7 cellular contexts compared by ENCODE assay signal in genomic region chr3:136083636-136084382, GRCh38.
DNase-seq lines count a peak whose midpoint lies in the region; ATAC-seq and TF ChIP-seq lines count a peak whose summit lies in the region.
"Not testable (repeated sequence)": the region's sequence is repeated elsewhere in the genome, so short reads cannot be mapped to it uniquely, and the experiment has no call there.

No MANE protein-coding gene starts in this region.

- WGBS in transverse colon (ENCODE audit: low coverage in 1 of 2), 2 donors: 71 to 93% methylated on average over 1 to 4 of the region's 4 CpGs

- H3K36me3 ChIP-seq in HEK293 (ENCODE audit: control insufficient read depth in 2 of 2, insufficient read depth in 1 of 2, low read length in 2 of 2): peaks cover 0 to 21% of the 10 kb centered on the region in 2 experiments; a peak in 1 of 3 replicates
- not testable (repeated sequence) for H3K36me3 ChIP-seq in colonic mucosa
- peaks cover 79% of the 10 kb centered on the region for H3K36me3 ChIP-seq in left ventricle myocardium inferior
- H3K36me3 ChIP-seq in transverse colon: peaks cover 0 to 14% (median 0%) of the 10 kb centered on the region in 4 donors

- H3K4me3 ChIP-seq in HEK293 (ENCODE audit: low read depth, low read length); colonic mucosa; left ventricle myocardium inferior; transverse colon: not testable (repeated sequence)

- intact Hi-C loops in colonic mucosa (cut with DNase I); left ventricle myocardium inferior (cut with micrococcal nuclease); transverse colon (cut with DNase I; ENCODE audit: low total_unique reads): not testable (repeated sequence)
- intact Hi-C loops in left colon (cut with DNase I, micrococcal nuclease): loop anchor here in 1 of 2 donors (10.0 kb wide), 1 partner anchor 171 kb away; the partner anchor contains the start of gene PCCB

- in situ Hi-C loops in transverse colon (cut with MboI; ENCODE audit: low pct_ligation_motif_present in 1 of 4, low pct_unique_long_range_greater_than_20kb in 1 of 4, low sequenced_read_pairs in 3 of 4): loop anchor here (10.0 to 25.0 kb wide), 5 partner anchors 171 to 928 kb away; partner anchors contain the start of gene PCCB (in 4 of the 4)

- TF ChIP-seq EP300 in transverse colon (IDR thresholded peaks at IDR 0.05; ENCODE audit: low read depth): not testable (repeated sequence)

- not testable (repeated sequence) for H3K9me3 ChIP-seq in HEK293 (ENCODE audit: control insufficient read depth, insufficient read depth, low read depth, low read length); colonic mucosa; left ventricle myocardium inferior (replicated peaks); transverse colon

- TF ChIP-seq CTCF in HEK293 (tag by site-specific recombination; IDR thresholded peaks at IDR 0.05); colonic mucosa (IDR thresholded peaks at IDR 0.05); left ventricle myocardium inferior (IDR thresholded peaks at IDR 0.05; ENCODE audit: borderline replicate concordance); transverse colon (IDR thresholded peaks at IDR 0.05): not testable (repeated sequence)

- not testable (repeated sequence) for TF ChIP-seq POLR2A in transverse colon (IDR thresholded peaks at IDR 0.05)

- not testable (repeated sequence) for H3K27me3 ChIP-seq in colonic mucosa; left ventricle myocardium inferior (ENCODE audit: low read depth); transverse colon

- not testable (repeated sequence) for H3K27ac ChIP-seq in HEK293 (ENCODE audit: extremely low read depth, low read depth, low read length); colonic mucosa; transverse colon
- H3K27ac ChIP-seq in left ventricle myocardium inferior (replicated peaks): peak overlapping the region; percentile 22

- peak; percentile 16 for DNase-seq in M059J (ENCODE audit: low read depth)
- DNase-seq in colonic mucosa: peak; percentile 53
- DNase-seq in left ventricle myocardium inferior: not testable (repeated sequence)
- peak in 1 of 2 donors; percentile 23 for DNase-seq in left colon
- peak; percentile 22 for DNase-seq in mucosa of gallbladder (ENCODE audit: low spot score)
- DNase-seq in transverse colon: peak; percentile 17

- CTCF ChIA-PET in HEK293 (lab: Yijun Ruan, JAX): not testable (repeated sequence)

- H3K9ac ChIP-seq in colonic mucosa (ENCODE audit: low read depth in 2 of 2, low read length in 2 of 2): not testable (repeated sequence)

- not testable (repeated sequence) for H3K4me1 ChIP-seq in HEK293 (ENCODE audit: control insufficient read depth, insufficient read depth, low read length); colonic mucosa; left ventricle myocardium inferior; transverse colon

- peak; percentile 53 for ATAC-seq in left colon

- POLR2A ChIA-PET in HEK293 (lab: Yijun Ruan, JAX): not testable (repeated sequence)

TF ChIP-seq in HEK293, 187 proteins besides CTCF, POLR2A, EP300 and RAD21:
- TF ChIP-seq ZNF585B (tag by site-specific recombination; IDR thresholded peaks at IDR 0.05) (peak; percentile 96), SETDB1 (IDR thresholded peaks at IDR 0.05; ENCODE audit: insufficient read length, low read length) (peak; percentile 46)
